ENCODE assay signal across 13 cellular contexts in genomic region chr7:9488555-9488954, GRCh38.
DNase-seq lines count a peak whose midpoint lies in the region; ATAC-seq and TF ChIP-seq lines count a peak whose summit lies in the region.
"Had no signal": no experiment of that assay in that cellular context is flagged by ENCODE, and none has a peak within 500 bp of the region (broad histone marks: within the 10 kb centered on the region; RNA-seq: fewer than 3 reads in every experiment).

No MANE protein-coding gene starts in this region.

- H3K27ac Mint-ChIP-seq in naive thymus-derived CD8-positive, alpha-beta T cell: no peak overlapping the region
- H3K27ac Mint-ChIP-seq: activated CD4-positive, alpha-beta T cell treated with anti-CD3 and anti-CD28 coated beads for 36 hours; activated naive CD8-positive, alpha-beta T cell treated with anti-CD3 and anti-CD28 coated beads for 36 hours; CD14-positive monocyte had no signal

- DNase-seq in AG04449 (ENCODE audit: low read depth, low spot score) (peak; percentile 45), RWPE1 (ENCODE audit: low spot score) (peak; percentile 8), fibroblast of the aortic adventitia (ENCODE audit: low read depth) (peak; percentile 1), cortex of kidney (lab: John Stamatoyannopoulos, UW) (no peak), NCI-H510A treated with DMSO at 0.1 percent for 48 hours (lab: John Stamatoyannopoulos, UW) (no peak)
- no peak for DNase-seq in NK-92 treated with Interleukin-12 subunit alpha and Interleukin-12 subunit beta, amount 100 ng/mL, for 24 hours (lab: John Stamatoyannopoulos, UW)
- no peak for DNase-seq in naive thymus-derived CD8-positive, alpha-beta T cell
- DNase-seq: activated CD4-positive, alpha-beta T cell treated with anti-CD3 and anti-CD28 coated beads for 36 hours; activated naive CD8-positive, alpha-beta T cell treated with anti-CD3 and anti-CD28 coated beads for 36 hours; stomach had no signal

- H3K4me1 Mint-ChIP-seq in naive thymus-derived CD8-positive, alpha-beta T cell: no peaks in the 10 kb centered on the region
- H3K4me1 Mint-ChIP-seq: activated CD4-positive, alpha-beta T cell treated with anti-CD3 and anti-CD28 coated beads for 36 hours; activated naive CD8-positive, alpha-beta T cell treated with anti-CD3 and anti-CD28 coated beads for 36 hours; CD14-positive monocyte had no signal

- ATAC-seq in HG02610 (IDR thresholded peaks at IDR 0.05; ENCODE audit: unreplicated experiment): peak; percentile 80
- no peak for ATAC-seq in naive thymus-derived CD8-positive, alpha-beta T cell
- ATAC-seq: activated CD4-positive, alpha-beta T cell treated with anti-CD3 and anti-CD28 coated beads for 36 hours; esophagus mucosa had no signal

- H3K27me3 Mint-ChIP-seq in naive thymus-derived CD8-positive, alpha-beta T cell: no peaks in the 10 kb centered on the region
- H3K27me3 Mint-ChIP-seq: activated CD4-positive, alpha-beta T cell treated with anti-CD3 and anti-CD28 coated beads for 36 hours; activated naive CD8-positive, alpha-beta T cell treated with anti-CD3 and anti-CD28 coated beads for 36 hours had no signal

- H3K9me3 Mint-ChIP-seq in naive thymus-derived CD8-positive, alpha-beta T cell: peaks cover 3 to 40% (median 23%) of the 10 kb centered on the region in 9 donors

- no peaks in the 10 kb centered on the region for H3K36me3 Mint-ChIP-seq in naive thymus-derived CD8-positive, alpha-beta T cell
- H3K36me3 Mint-ChIP-seq: activated naive CD8-positive, alpha-beta T cell treated with anti-CD3 and anti-CD28 coated beads for 36 hours; CD14-positive monocyte had no signal

- POLR2A ChIA-PET in AG04449 (lab: Yijun Ruan, JAX) (no interaction called here), RWPE1 (lab: Yijun Ruan, JAX; ENCODE audit: low non-redundant PET) (no interaction called here)
- POLR2A ChIA-PET in naive thymus-derived CD8-positive, alpha-beta T cell (lab: Charles Lee): no interaction called here

- H3K4me3 ChIP-seq in AG04449 (ENCODE audit: low read depth, low read length) (no peak overlapping the region), fibroblast of the aortic adventitia (ENCODE audit: low read depth, low read length) (no peak overlapping the region)
- H3K4me3 ChIP-seq: stomach had no signal

- no peak overlapping the region for H3K4me3 Mint-ChIP-seq in naive thymus-derived CD8-positive, alpha-beta T cell
- H3K4me3 Mint-ChIP-seq: activated CD4-positive, alpha-beta T cell treated with anti-CD3 and anti-CD28 coated beads for 36 hours; activated naive CD8-positive, alpha-beta T cell treated with anti-CD3 and anti-CD28 coated beads for 36 hours; CD14-positive monocyte had no signal

- no peak for TF ChIP-seq CTCF in AG04449 (IDR thresholded peaks at IDR 0.05; ENCODE audit: insufficient read depth, low read length, missing control alignments)
- no peak for TF ChIP-seq CTCF in RWPE1 (conservative IDR thresholded peaks at IDR 0.05; ENCODE audit: low read depth)
- no peak for TF ChIP-seq CTCF in fibroblast of the aortic adventitia (IDR thresholded peaks at IDR 0.05; ENCODE audit: insufficient read depth, low read length)

- CTCF ChIA-PET in AG04449 (lab: Yijun Ruan, JAX) (no interaction called here), RWPE1 (lab: Yijun Ruan, JAX) (no interaction called here)

- no peak overlapping the region for H3K27ac ChIP-seq in RWPE1
- H3K27ac ChIP-seq: stomach had no signal

Comparison
In these comparisons a context has a peak if more than half of its experiments do, and no peak if none do; other contexts are left out.
1. DNase-seq: peak in AG04449 (single experiment), RWPE1 (single experiment) and fibroblast of the aortic adventitia (single experiment); none in cortex of kidney (single experiment), NK-92 treated with Interleukin-12 subunit alpha and Interleukin-12 subunit beta, amount 100 ng/mL, for 24 hours (single experiment), NCI-H510A treated with DMSO at 0.1 percent for 48 hours (single experiment) and naive thymus-derived CD8-positive, alpha-beta T cell (0 of 10).